Comparison of ENCODE assay signal across 8 cellular contexts in genomic region chr11:64878494-64879225, GRCh38. TPM values are rescaled to one million over a fixed set of nuclear protein-coding genes. Genes with fewer than 3 reads are reported as not detected.
DNase-seq lines count a peak whose midpoint lies in the region; ATAC-seq and TF ChIP-seq lines count a peak whose summit lies in the region.

Gene EHD1, minus strand, starts transcription at chr11:64878621. Its CDS starts 157 bp downstream, at chr11:64878464.

- H3K9me3 ChIP-seq in thymus (ENCODE audit: control insufficient read depth), result no peaks in the 10 kb centered on the region

- TF ChIP-seq CTCF in GM12864 (IDR thresholded peaks at IDR 0.05; ENCODE audit: low read depth, low read length, missing control alignments) (peak; percentile 55), glutamatergic neuron (IDR thresholded peaks at IDR 0.05; ENCODE audit: partially characterized antibody, unreplicated experiment) (no peak), osteocyte (IDR thresholded peaks at IDR 0.05) (peak; percentile 68)

- H3K4me1 ChIP-seq in thymus (ENCODE audit: control insufficient read depth, insufficient read depth, low read length), result peaks cover 33% of the 10 kb centered on the region

- H3K36me3 ChIP-seq in thymus (ENCODE audit: control insufficient read depth, insufficient read depth), result peaks cover 12% of the 10 kb centered on the region

- DNase-seq in GM12864 (ENCODE audit: low read depth) (peak; percentile 93), NCI-H1092 treated with DMSO at 0.1 percent for 48 hours (lab: John Stamatoyannopoulos, UW) (peak; percentile 99), SKM-1 (lab: John Stamatoyannopoulos, UW; ENCODE audit: unreplicated experiment) (peak; percentile 97), glutamatergic neuron (peak; percentile 100), osteocyte (ENCODE audit: extremely low spot score, unreplicated experiment) (peak; percentile 99)

- peak within 1 kb of the TSS; percentile 92 for H3K4me3 ChIP-seq in GM12864 (ENCODE audit: low read depth, low read length)
- H3K4me3 ChIP-seq in thymus (ENCODE audit: low read length), result peak within 1 kb of the TSS; percentile 86

- peaks cover 61% of the 10 kb centered on the region for H3K4me1 Mint-ChIP-seq in activated naive CD8-positive, alpha-beta T cell (ENCODE audit: low read depth)
- H3K4me1 Mint-ChIP-seq in glutamatergic neuron (ENCODE audit: low read depth, unreplicated experiment) (peaks cover 23% of the 10 kb centered on the region), osteocyte (ENCODE audit: unreplicated experiment) (peaks cover 46% of the 10 kb centered on the region)

- peak within 1 kb of the TSS; percentile 97 for H3K4me3 Mint-ChIP-seq in activated naive CD8-positive, alpha-beta T cell
- peak within 1 kb of the TSS; percentile 99 for H3K4me3 Mint-ChIP-seq in glutamatergic neuron (ENCODE audit: unreplicated experiment)
- H3K4me3 Mint-ChIP-seq in osteocyte (ENCODE audit: unreplicated experiment), result peak within 1 kb of the TSS; percentile 92

- no peaks in the 10 kb centered on the region for H3K27me3 Mint-ChIP-seq in activated naive CD8-positive, alpha-beta T cell
- H3K27me3 Mint-ChIP-seq in glutamatergic neuron (ENCODE audit: unreplicated experiment), result peaks cover 17% of the 10 kb centered on the region
- H3K27me3 Mint-ChIP-seq in osteocyte (ENCODE audit: unreplicated experiment), result no peaks in the 10 kb centered on the region

- H3K27me3 ChIP-seq in thymus (ENCODE audit: control insufficient read depth, insufficient read depth), result no peaks in the 10 kb centered on the region

- ATAC-seq in HG02623 (IDR thresholded peaks at IDR 0.05; ENCODE audit: unreplicated experiment), result peak; percentile 69

- peak within 1 kb of the TSS; percentile 95 for H3K27ac Mint-ChIP-seq in activated naive CD8-positive, alpha-beta T cell
- H3K27ac Mint-ChIP-seq in glutamatergic neuron (ENCODE audit: unreplicated experiment) (peak within 1 kb of the TSS; percentile 91), osteocyte (ENCODE audit: unreplicated experiment) (peak within 1 kb of the TSS; percentile 93)

- peak within 1 kb of the TSS; percentile 90 for H3K27ac ChIP-seq in thymus (ENCODE audit: low read depth)

- under 1% methylated on average over 75 of the region's 75 CpGs for WGBS in thymus

- no peaks in the 10 kb centered on the region for H3K9me3 Mint-ChIP-seq in activated naive CD8-positive, alpha-beta T cell (ENCODE audit: low read depth)
- peaks cover 9% of the 10 kb centered on the region for H3K9me3 Mint-ChIP-seq in glutamatergic neuron (ENCODE audit: unreplicated experiment)
- H3K9me3 Mint-ChIP-seq in osteocyte (ENCODE audit: unreplicated experiment), result no peaks in the 10 kb centered on the region

- H3K36me3 Mint-ChIP-seq in activated naive CD8-positive, alpha-beta T cell, result peaks cover 3% of the 10 kb centered on the region
- H3K36me3 Mint-ChIP-seq in glutamatergic neuron (ENCODE audit: unreplicated experiment), result no peaks in the 10 kb centered on the region
- H3K36me3 Mint-ChIP-seq in osteocyte (ENCODE audit: unreplicated experiment), result no peaks in the 10 kb centered on the region

RNA-seq across cellular contexts. Expression of gene EHD1, which starts in this region (rescaled TPM):
- total RNA-seq in glutamatergic neuron (ENCODE audit: unreplicated experiment) (114 TPM), osteocyte (57.4 and 61.0 TPM in 2 replicates)
- polyA plus RNA-seq in thymus, result 32.3 TPM

Comparison
In these comparisons a context has a peak if more than half of its experiments do, and no peak if none do; other contexts are left out.
1. Peak in every context shown above with its lines: DNase-seq, ATAC-seq, H3K4me3 ChIP-seq and H3K27ac ChIP-seq.